In the genomic region with DNA sequence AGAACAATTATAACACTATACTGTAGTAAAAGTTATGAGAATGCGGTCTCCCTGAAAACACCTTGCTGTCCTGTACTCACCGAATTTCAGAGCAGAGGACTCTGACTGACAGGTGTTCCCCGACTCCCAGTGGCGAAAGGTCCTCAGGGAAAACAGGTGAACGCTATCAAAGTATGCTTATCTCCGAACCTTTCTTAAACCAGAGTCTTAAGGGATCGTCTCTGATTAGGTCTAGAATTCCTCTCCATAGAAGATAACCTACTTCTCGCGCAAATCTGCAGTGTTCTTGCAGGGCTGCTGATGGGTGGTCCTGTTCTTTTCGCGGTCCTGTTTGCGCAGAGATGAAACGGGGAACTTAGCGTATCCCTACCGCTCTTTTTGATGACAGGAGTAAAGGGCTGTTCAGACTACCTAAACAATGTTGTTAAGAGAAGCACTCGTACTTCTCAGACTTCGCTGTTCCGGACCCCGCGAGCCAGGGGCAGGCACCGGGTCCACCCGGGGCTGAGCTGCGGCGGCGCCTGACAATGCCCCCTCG, we compare ENCODE assay signal across 8 cellular contexts. TPM values are rescaled to one million over a fixed set of nuclear protein-coding genes. Genes with fewer than 3 reads are reported as not detected.
DNase-seq lines count a peak whose midpoint lies in the region; ATAC-seq and TF ChIP-seq lines count a peak whose summit lies in the region.

No MANE protein-coding gene starts in this region.

- H3K36me3 Mint-ChIP-seq in T-helper 1 cell treated with Interleukin-12 subunit alpha and Interleukin-12 subunit beta and Interleukin-4 antibody, amounts not matched to agents 30 μg/mL and 1 μg/mL, for 36 hours (ENCODE audit: low read depth): peaks cover 2% of the 10 kb centered on the region
- peaks cover 3% of the 10 kb centered on the region for H3K36me3 Mint-ChIP-seq in endothelial cell (ENCODE audit: low read depth, unreplicated experiment)
- H3K36me3 Mint-ChIP-seq in natural killer cell treated with Interleukin-12 subunit alpha and Interleukin-12 subunit beta and Interleukin-15 and Interleukin-18, amount 100 ng/mL, for 72 hours: no peaks in the 10 kb centered on the region

- DNase-seq in DMS114 treated with DMSO at 0.1 percent for 48 hours (lab: John Stamatoyannopoulos, UW; ENCODE audit: unreplicated experiment) (peak; percentile 47), endothelial cell (ENCODE audit: low spot score) (no peak), foreskin melanocyte (no peak), HCEC 1CT (no peak)
- no peak for DNase-seq in natural killer cell treated with Interleukin-12 subunit alpha and Interleukin-12 subunit beta and Interleukin-15 and Interleukin-18, amount 100 ng/mL, for 72 hours (ENCODE audit: low spot score)

- peak overlapping the region; percentile 71 for H3K4me3 Mint-ChIP-seq in T-helper 1 cell treated with Interleukin-12 subunit alpha and Interleukin-12 subunit beta and Interleukin-4 antibody, amounts not matched to agents 30 μg/mL and 1 μg/mL, for 36 hours
- H3K4me3 Mint-ChIP-seq in endothelial cell (ENCODE audit: unreplicated experiment): peak overlapping the region; percentile 93
- peak overlapping the region; percentile 81 for H3K4me3 Mint-ChIP-seq in natural killer cell treated with Interleukin-12 subunit alpha and Interleukin-12 subunit beta and Interleukin-15 and Interleukin-18, amount 100 ng/mL, for 72 hours

- H3K9me3 Mint-ChIP-seq in T-helper 1 cell treated with Interleukin-12 subunit alpha and Interleukin-12 subunit beta and Interleukin-4 antibody, amounts not matched to agents 30 μg/mL and 1 μg/mL, for 36 hours: no peaks in the 10 kb centered on the region
- no peaks in the 10 kb centered on the region for H3K9me3 Mint-ChIP-seq in endothelial cell (ENCODE audit: unreplicated experiment)
- no peaks in the 10 kb centered on the region for H3K9me3 Mint-ChIP-seq in natural killer cell treated with Interleukin-12 subunit alpha and Interleukin-12 subunit beta and Interleukin-15 and Interleukin-18, amount 100 ng/mL, for 72 hours

- H3K4me1 Mint-ChIP-seq in T-helper 1 cell treated with Interleukin-12 subunit alpha and Interleukin-12 subunit beta and Interleukin-4 antibody, amounts not matched to agents 30 μg/mL and 1 μg/mL, for 36 hours (ENCODE audit: low read depth): peaks cover 31% of the 10 kb centered on the region
- H3K4me1 Mint-ChIP-seq in endothelial cell (ENCODE audit: unreplicated experiment): peaks cover 24% of the 10 kb centered on the region
- H3K4me1 Mint-ChIP-seq in natural killer cell treated with Interleukin-12 subunit alpha and Interleukin-12 subunit beta and Interleukin-15 and Interleukin-18, amount 100 ng/mL, for 72 hours (ENCODE audit: low read depth in 2 of 2): peaks cover 19 to 29% of the 10 kb centered on the region in 2 donors

- H3K27ac Mint-ChIP-seq in T-helper 1 cell treated with Interleukin-12 subunit alpha and Interleukin-12 subunit beta and Interleukin-4 antibody, amounts not matched to agents 30 μg/mL and 1 μg/mL, for 36 hours: peak overlapping the region; percentile 83
- H3K27ac Mint-ChIP-seq in endothelial cell (ENCODE audit: unreplicated experiment): peak overlapping the region; percentile 80
- peak overlapping the region; percentile 71 to 74 for H3K27ac Mint-ChIP-seq in natural killer cell treated with Interleukin-12 subunit alpha and Interleukin-12 subunit beta and Interleukin-15 and Interleukin-18, amount 100 ng/mL, for 72 hours

- TF ChIP-seq CTCF in endothelial cell (IDR thresholded peaks at IDR 0.05; ENCODE audit: unreplicated experiment): no peak

- peaks cover 17% of the 10 kb centered on the region for H3K27me3 Mint-ChIP-seq in T-helper 1 cell treated with Interleukin-12 subunit alpha and Interleukin-12 subunit beta and Interleukin-4 antibody, amounts not matched to agents 30 μg/mL and 1 μg/mL, for 36 hours (ENCODE audit: low read depth)
- peaks cover 16% of the 10 kb centered on the region for H3K27me3 Mint-ChIP-seq in endothelial cell (ENCODE audit: unreplicated experiment)
- no peaks in the 10 kb centered on the region for H3K27me3 Mint-ChIP-seq in natural killer cell treated with Interleukin-12 subunit alpha and Interleukin-12 subunit beta and Interleukin-15 and Interleukin-18, amount 100 ng/mL, for 72 hours

- ATAC-seq in GM19324 (IDR thresholded peaks at IDR 0.05; ENCODE audit: low FRiP score, unreplicated experiment): peak; percentile 24
- peak; percentile 15 for ATAC-seq in HG03378 (IDR thresholded peaks at IDR 0.05; ENCODE audit: unreplicated experiment)
- ATAC-seq in natural killer cell treated with Interleukin-12 subunit alpha and Interleukin-12 subunit beta and Interleukin-15 and Interleukin-18, amount 100 ng/mL, for 72 hours: peak; percentile 25 to 27

RNA-seq across cellular contexts. Expression of gene ZMYND11, which starts 1.0 kb away (rescaled TPM):
- total RNA-seq in endothelial cell (ENCODE audit: unreplicated experiment): 41.6 TPM
- 10 to 100 TPM; 21.4 to 30.0 TPM for total RNA-seq in natural killer cell treated with Interleukin-12 subunit alpha and Interleukin-12 subunit beta and Interleukin-15 and Interleukin-18, amount 100 ng/mL, for 72 hours
